Comparison of ENCODE assay signal across 1 cellular context in the genomic region with DNA sequence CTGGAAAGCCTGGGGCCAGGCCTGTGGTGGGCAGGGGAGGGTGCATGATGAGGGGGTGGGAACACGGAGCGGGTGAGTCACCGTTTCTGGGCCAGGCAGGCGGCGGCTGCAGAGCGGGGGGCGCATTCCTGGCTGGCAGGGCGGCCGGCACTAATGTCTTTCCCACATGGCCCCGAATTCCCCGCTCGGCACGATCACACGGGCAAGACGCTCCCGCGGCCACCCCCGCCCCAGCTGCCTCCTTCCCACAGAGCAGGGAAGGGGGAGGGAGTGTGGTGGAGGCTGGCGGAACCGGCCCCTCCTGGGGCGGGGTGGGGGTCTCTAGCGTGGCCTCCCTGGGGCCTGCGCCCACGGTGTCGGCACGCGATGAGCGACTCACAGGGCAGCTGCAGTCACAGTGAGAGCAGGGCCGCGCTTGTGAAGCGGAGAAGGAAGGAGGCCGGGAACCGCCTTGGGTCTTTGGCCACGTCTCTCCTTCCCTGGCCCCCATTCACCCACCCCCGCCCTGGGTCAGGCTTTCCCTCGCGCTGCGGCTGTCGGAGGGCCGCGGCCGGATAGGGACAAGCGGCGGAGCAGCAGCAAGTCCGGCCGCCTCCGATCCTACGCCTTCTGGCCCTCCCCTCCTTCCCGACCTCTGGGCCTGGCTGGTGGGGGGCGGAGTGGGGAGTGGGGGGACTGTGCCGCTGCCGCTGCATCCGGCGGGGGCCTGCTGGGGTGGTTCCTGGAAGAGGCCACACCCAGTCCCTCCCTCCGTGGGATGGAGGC.
TF ChIP-seq lines count a peak whose summit lies in the region.

No MANE protein-coding gene starts in this region.

TF ChIP-seq in HepG2, 621 proteins besides CTCF, POLR2A, EP300 and RAD21 (continued from another document and continues in another):
- TF ChIP-seq, protein P1, sequence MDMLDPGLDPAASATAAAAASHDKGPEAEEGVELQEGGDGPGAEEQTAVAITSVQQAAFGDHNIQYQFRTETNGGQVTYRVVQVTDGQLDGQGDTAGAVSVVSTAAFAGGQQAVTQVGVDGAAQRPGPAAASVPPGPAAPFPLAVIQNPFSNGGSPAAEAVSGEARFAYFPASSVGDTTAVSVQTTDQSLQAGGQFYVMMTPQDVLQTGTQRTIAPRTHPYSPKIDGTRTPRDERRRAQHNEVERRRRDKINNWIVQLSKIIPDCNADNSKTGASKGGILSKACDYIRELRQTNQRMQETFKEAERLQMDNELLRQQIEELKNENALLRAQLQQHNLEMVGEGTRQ (IDR thresholded peaks at IDR 0.05; ENCODE audit: low read depth, low read length): no peak
- TF ChIP-seq, protein P1 (CRISPR knock-in tag; IDR thresholded peaks at IDR 0.05; ENCODE audit: borderline replicate concordance): no peak; the same call in 1 of the 2 replicates
- TF ChIP-seq ZBTB8A (CRISPR knock-in tag; IDR thresholded peaks at IDR 0.05; ENCODE audit: borderline replicate concordance, low read depth) (no peak), ERF (CRISPR knock-in tag; IDR thresholded peaks at IDR 0.05) (0 out of 2 replicates have a peak, but pooled peaks have one; percentile 13), ZNF660 (CRISPR knock-in tag; IDR thresholded peaks at IDR 0.05; ENCODE audit: borderline replicate concordance, low read depth) (no peak), ZNF616 (CRISPR knock-in tag; IDR thresholded peaks at IDR 0.05; ENCODE audit: low read depth) (no peak), SP1 (IDR thresholded peaks at IDR 0.05) (no peak), SP1 (CRISPR knock-in tag; IDR thresholded peaks at IDR 0.05) (no peak; the same call in none of the 2 replicates), DPF2 (CRISPR knock-in tag; IDR thresholded peaks at IDR 0.05; ENCODE audit: borderline replicate concordance, low read depth) (no peak), ZFP37 (CRISPR knock-in tag; IDR thresholded peaks at IDR 0.05; ENCODE audit: borderline replicate concordance) (no peak; the same call in 1 of the 2 replicates), ZNF136 (CRISPR knock-in tag; IDR thresholded peaks at IDR 0.05; ENCODE audit: low read depth) (no peak), ZSCAN25 (CRISPR knock-in tag; IDR thresholded peaks at IDR 0.05) (no peak), HNRNPL (IDR thresholded peaks at IDR 0.05; ENCODE audit: low read depth, low read length) (peak; percentile 43; the same call in 1 of the 2 replicates), ZNF543 (CRISPR knock-in tag; IDR thresholded peaks at IDR 0.05) (no peak; the same call in 1 of the 2 replicates), ZNF274 (CRISPR knock-in tag; IDR thresholded peaks at IDR 0.05) (no peak; the same call in 1 of the 2 replicates), KLF15 (CRISPR knock-in tag; IDR thresholded peaks at IDR 0.05; ENCODE audit: borderline replicate concordance) (0 out of 2 replicates have a peak, but pooled peaks have one; percentile 45), ZNF577 (CRISPR knock-in tag; IDR thresholded peaks at IDR 0.05; ENCODE audit: borderline replicate concordance, low read depth) (no peak), JUND (CRISPR knock-in tag; IDR thresholded peaks at IDR 0.05) (peak; percentile 86), GATAD2A (CRISPR knock-in tag; IDR thresholded peaks at IDR 0.05) (peak; percentile 27), IKZF1 (IDR thresholded peaks at IDR 0.05) (no peak), KLF16 (CRISPR knock-in tag; IDR thresholded peaks at IDR 0.05) (0 out of 4 replicates have a peak, but pooled peaks of 1 of the 2 experiments have one; percentile 33), ZNF382 (CRISPR knock-in tag; IDR thresholded peaks at IDR 0.05; ENCODE audit: borderline replicate concordance) (no peak), ZNF775 (CRISPR knock-in tag; IDR thresholded peaks at IDR 0.05; ENCODE audit: borderline replicate concordance) (no peak), ZFX (CRISPR knock-in tag; IDR thresholded peaks at IDR 0.05; ENCODE audit: low read depth) (peak; percentile 80), CEBPG (CRISPR knock-in tag; IDR thresholded peaks at IDR 0.05) (0 out of 2 replicates have a peak, but pooled peaks have one; percentile 11), HNRNPK (IDR thresholded peaks at IDR 0.05; ENCODE audit: low read depth, low read length, poor library complexity, severe bottlenecking) (peak; percentile 71), PRPF4 (IDR thresholded peaks at IDR 0.05; ENCODE audit: low read depth, low read length, poor library complexity, severe bottlenecking) (no peak)
- TF ChIP-seq, protein P2, sequence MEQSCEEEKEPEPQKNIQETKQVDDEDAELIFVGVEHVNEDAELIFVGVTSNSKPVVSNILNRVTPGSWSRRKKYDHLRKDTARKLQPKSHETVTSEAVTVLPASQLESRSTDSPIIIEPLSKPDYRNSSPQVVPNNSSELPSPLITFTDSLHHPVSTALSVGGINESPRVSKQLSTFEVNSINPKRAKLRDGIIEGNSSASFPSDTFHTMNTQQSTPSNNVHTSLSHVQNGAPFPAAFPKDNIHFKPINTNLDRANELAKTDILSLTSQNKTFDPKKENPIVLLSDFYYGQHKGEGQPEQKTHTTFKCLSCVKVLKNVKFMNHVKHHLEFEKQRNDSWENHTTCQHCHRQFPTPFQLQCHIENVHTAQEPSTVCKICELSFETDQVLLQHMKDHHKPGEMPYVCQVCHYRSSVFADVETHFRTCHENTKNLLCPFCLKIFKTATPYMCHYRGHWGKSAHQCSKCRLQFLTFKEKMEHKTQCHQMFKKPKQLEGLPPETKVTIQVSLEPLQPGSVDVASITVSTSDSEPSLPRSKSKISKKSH (CRISPR knock-in tag; IDR thresholded peaks at IDR 0.05; ENCODE audit: borderline replicate concordance): no peak
- TF ChIP-seq, protein P3, sequence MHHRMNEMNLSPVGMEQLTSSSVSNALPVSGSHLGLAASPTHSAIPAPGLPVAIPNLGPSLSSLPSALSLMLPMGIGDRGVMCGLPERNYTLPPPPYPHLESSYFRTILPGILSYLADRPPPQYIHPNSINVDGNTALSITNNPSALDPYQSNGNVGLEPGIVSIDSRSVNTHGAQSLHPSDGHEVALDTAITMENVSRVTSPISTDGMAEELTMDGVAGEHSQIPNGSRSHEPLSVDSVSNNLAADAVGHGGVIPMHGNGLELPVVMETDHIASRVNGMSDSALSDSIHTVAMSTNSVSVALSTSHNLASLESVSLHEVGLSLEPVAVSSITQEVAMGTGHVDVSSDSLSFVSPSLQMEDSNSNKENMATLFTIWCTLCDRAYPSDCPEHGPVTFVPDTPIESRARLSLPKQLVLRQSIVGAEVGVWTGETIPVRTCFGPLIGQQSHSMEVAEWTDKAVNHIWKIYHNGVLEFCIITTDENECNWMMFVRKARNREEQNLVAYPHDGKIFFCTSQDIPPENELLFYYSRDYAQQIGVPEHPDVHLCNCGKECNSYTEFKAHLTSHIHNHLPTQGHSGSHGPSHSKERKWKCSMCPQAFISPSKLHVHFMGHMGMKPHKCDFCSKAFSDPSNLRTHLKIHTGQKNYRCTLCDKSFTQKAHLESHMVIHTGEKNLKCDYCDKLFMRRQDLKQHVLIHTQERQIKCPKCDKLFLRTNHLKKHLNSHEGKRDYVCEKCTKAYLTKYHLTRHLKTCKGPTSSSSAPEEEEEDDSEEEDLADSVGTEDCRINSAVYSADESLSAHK (CRISPR knock-in tag; IDR thresholded peaks at IDR 0.05; ENCODE audit: borderline replicate concordance): no peak
- TF ChIP-seq, protein P4, sequence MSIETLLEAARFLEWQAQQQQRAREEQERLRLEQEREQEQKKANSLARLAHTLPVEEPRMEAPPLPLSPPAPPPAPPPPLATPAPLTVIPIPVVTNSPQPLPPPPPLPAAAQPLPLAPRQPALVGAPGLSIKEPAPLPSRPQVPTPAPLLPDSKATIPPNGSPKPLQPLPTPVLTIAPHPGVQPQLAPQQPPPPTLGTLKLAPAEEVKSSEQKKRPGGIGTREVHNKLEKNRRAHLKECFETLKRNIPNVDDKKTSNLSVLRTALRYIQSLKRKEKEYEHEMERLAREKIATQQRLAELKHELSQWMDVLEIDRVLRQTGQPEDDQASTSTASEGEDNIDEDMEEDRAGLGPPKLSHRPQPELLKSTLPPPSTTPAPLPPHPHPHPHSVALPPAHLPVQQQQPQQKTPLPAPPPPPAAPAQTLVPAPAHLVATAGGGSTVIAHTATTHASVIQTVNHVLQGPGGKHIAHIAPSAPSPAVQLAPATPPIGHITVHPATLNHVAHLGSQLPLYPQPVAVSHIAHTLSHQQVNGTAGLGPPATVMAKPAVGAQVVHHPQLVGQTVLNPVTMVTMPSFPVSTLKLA (IDR thresholded peaks at IDR 0.05): no peak
- TF ChIP-seq, protein P5, sequence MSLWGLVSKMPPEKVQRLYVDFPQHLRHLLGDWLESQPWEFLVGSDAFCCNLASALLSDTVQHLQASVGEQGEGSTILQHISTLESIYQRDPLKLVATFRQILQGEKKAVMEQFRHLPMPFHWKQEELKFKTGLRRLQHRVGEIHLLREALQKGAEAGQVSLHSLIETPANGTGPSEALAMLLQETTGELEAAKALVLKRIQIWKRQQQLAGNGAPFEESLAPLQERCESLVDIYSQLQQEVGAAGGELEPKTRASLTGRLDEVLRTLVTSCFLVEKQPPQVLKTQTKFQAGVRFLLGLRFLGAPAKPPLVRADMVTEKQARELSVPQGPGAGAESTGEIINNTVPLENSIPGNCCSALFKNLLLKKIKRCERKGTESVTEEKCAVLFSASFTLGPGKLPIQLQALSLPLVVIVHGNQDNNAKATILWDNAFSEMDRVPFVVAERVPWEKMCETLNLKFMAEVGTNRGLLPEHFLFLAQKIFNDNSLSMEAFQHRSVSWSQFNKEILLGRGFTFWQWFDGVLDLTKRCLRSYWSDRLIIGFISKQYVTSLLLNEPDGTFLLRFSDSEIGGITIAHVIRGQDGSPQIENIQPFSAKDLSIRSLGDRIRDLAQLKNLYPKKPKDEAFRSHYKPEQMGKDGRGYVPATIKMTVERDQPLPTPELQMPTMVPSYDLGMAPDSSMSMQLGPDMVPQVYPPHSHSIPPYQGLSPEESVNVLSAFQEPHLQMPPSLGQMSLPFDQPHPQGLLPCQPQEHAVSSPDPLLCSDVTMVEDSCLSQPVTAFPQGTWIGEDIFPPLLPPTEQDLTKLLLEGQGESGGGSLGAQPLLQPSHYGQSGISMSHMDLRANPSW (CRISPR knock-in tag; IDR thresholded peaks at IDR 0.05; ENCODE audit: borderline replicate concordance): 0 out of 2 replicates have a peak, but pooled peaks have one; percentile 38
- TF ChIP-seq, protein P6, sequence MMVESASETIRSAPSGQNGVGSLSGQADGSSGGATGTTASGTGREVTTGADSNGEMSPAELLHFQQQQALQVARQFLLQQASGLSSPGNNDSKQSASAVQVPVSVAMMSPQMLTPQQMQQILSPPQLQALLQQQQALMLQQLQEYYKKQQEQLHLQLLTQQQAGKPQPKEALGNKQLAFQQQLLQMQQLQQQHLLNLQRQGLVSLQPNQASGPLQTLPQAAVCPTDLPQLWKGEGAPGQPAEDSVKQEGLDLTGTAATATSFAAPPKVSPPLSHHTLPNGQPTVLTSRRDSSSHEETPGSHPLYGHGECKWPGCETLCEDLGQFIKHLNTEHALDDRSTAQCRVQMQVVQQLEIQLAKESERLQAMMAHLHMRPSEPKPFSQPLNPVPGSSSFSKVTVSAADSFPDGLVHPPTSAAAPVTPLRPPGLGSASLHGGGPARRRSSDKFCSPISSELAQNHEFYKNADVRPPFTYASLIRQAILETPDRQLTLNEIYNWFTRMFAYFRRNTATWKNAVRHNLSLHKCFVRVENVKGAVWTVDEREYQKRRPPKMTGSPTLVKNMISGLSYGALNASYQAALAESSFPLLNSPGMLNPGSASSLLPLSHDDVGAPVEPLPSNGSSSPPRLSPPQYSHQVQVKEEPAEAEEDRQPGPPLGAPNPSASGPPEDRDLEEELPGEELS (CRISPR knock-in tag; IDR thresholded peaks at IDR 0.05): no peak
- TF ChIP-seq, protein P7, sequence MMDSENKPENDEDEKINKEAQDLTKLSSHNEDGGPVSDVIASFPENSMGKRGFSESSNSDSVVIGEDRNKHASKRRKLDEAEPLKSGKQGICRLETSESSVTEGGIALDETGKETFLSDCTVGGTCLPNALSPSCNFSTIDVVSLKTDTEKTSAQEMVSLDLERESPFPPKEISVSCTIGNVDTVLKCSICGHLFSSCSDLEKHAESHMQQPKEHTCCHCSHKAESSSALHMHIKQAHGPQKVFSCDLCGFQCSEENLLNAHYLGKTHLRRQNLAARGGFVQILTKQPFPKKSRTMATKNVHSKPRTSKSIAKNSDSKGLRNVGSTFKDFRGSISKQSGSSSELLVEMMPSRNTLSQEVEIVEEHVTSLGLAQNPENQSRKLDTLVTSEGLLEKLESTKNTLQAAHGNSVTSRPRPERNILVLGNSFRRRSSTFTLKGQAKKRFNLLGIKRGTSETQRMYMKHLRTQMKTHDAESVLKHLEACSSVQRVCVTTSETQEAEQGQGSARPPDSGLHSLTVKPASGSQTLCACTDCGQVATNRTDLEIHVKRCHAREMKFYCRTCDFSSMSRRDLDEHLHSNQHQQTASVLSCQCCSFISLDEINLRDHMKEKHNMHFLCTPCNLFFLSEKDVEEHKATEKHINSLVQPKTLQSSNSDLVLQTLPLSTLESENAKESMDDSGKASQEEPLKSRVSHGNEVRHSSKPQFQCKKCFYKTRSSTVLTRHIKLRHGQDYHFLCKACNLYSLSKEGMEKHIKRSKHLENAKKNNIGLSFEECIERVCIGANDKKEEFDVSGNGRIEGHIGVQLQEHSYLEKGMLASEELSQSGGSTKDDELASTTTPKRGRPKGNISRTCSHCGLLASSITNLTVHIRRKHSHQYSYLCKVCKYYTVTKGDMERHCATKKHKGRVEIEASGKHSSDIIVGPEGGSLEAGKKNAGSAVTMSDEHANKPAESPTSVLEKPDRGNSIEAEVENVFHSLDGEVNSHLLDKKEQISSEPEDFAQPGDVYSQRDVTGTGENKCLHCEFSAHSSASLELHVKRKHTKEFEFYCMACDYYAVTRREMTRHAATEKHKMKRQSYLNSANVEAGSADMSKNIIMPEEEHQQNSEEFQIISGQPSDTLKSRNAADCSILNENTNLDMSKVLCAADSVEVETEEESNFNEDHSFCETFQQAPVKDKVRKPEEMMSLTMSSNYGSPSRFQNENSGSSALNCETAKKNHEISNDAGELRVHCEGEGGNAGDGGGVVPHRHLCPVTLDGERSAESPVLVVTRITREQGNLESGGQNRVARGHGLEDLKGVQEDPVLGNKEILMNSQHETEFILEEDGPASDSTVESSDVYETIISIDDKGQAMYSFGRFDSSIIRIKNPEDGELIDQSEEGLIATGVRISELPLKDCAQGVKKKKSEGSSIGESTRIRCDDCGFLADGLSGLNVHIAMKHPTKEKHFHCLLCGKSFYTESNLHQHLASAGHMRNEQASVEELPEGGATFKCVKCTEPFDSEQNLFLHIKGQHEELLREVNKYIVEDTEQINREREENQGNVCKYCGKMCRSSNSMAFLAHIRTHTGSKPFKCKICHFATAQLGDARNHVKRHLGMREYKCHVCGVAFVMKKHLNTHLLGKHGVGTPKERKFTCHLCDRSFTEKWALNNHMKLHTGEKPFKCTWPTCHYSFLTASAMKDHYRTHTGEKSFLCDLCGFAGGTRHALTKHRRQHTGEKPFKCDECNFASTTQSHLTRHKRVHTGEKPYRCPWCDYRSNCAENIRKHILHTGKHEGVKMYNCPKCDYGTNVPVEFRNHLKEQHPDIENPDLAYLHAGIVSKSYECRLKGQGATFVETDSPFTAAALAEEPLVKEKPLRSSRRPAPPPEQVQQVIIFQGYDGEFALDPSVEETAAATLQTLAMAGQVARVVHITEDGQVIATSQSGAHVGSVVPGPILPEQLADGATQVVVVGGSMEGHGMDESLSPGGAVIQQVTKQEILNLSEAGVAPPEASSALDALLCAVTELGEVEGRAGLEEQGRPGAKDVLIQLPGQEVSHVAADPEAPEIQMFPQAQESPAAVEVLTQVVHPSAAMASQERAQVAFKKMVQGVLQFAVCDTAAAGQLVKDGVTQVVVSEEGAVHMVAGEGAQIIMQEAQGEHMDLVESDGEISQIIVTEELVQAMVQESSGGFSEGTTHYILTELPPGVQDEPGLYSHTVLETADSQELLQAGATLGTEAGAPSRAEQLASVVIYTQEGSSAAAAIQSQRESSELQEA (CRISPR knock-in tag; IDR thresholded peaks at IDR 0.05; ENCODE audit: not compliant biosample characterization): peak; percentile 52
